34 cellular contexts compared by ENCODE assay signal in genomic region chr6:107554326-107554725, GRCh38.
"Had no signal": no experiment of that assay in that cellular context is flagged by ENCODE, and none has a peak within 500 bp of the region (broad histone marks: within the 10 kb centered on the region; RNA-seq: fewer than 3 reads in every experiment).

No MANE protein-coding gene starts in this region.

- H3K27me3 Mint-ChIP-seq: activated CD4-positive, alpha-beta T cell treated with anti-CD3 and anti-CD28 coated beads for 36 hours; activated naive CD8-positive, alpha-beta T cell had no signal

- H3K36me3 ChIP-seq: breast epithelium, cardiac muscle cell, esophagus muscularis mucosa, gastrocnemius medialis had no signal

- H3K9me3 ChIP-seq: body of pancreas, breast epithelium, esophagus muscularis mucosa, gastrocnemius medialis, heart left ventricle had no signal

- H3K27ac Mint-ChIP-seq: activated CD4-positive, alpha-beta memory T cell treated with anti-CD3 and anti-CD28 coated beads for 36 hours; activated CD4-positive, alpha-beta T cell treated with anti-CD3 and anti-CD28 coated beads for 36 hours; activated CD4-positive, alpha-beta T cell treated with anti-CD3 and anti-CD28 coated beads, Interleukin-2, amount 10 ng/mL, durations not matched to agents 24 days and 14 days; activated CD8-positive, alpha-beta memory T cell treated with anti-CD3 and anti-CD28 coated beads, Interleukin-2, amount 10 ng/mL, durations not matched to agents 7 days and 5 days; activated CD8-positive, alpha-beta T cell treated with anti-CD3 and anti-CD28 coated beads, Interleukin-2, amount 10 ng/mL, durations not matched to agents 7 days and 5 days; activated naive CD8-positive, alpha-beta T cell; activated T-helper 1 cell treated with anti-CD3 and anti-CD28 coated beads, Interleukin-12 subunit alpha, Interleukin-12 subunit beta, Interleukin-2, Interleukin-4 antibody, amounts not matched to agents 30 ng/mL and 10 ng/mL and 1 ng/mL, durations not matched to agents 14 hours and 24 hours and 36 hours; activated T-helper 2 cell treated with anti-CD3 and anti-CD28 coated beads, Interferon-gamma antibody, Interleukin-2, Interleukin-4, amounts not matched to agents 10 μg/mL and 5 μg/mL and 100 μg/mL, durations not matched to agents 14 hours and 24 hours and 36 hours; dendritic cell treated with granulocyte-macrophage colony-stimulating factor and Interleukin-4, amounts not matched to agents 40 ng/mL and 50 ng/mL, for 4 days; effector memory CD8-positive, alpha-beta T cell had no signal

- H3K9me3 Mint-ChIP-seq: activated CD4-positive, alpha-beta memory T cell treated with anti-CD3 and anti-CD28 coated beads for 36 hours; activated CD4-positive, alpha-beta T cell treated with anti-CD3 and anti-CD28 coated beads, Interleukin-2, amount 10 ng/mL, durations not matched to agents 24 days and 14 days; activated T-helper 1 cell treated with anti-CD3 and anti-CD28 coated beads, Interleukin-12 subunit alpha, Interleukin-12 subunit beta, Interleukin-2, Interleukin-4 antibody, amounts not matched to agents 30 ng/mL and 10 ng/mL and 1 ng/mL, durations not matched to agents 14 hours and 24 hours and 36 hours; activated T-helper 2 cell treated with anti-CD3 and anti-CD28 coated beads, Interferon-gamma antibody, Interleukin-2, Interleukin-4, amounts not matched to agents 10 μg/mL and 5 μg/mL and 100 μg/mL, durations not matched to agents 14 hours and 24 hours and 36 hours; dendritic cell treated with granulocyte-macrophage colony-stimulating factor and Interleukin-4, amounts not matched to agents 40 ng/mL and 50 ng/mL, for 4 days; effector memory CD8-positive, alpha-beta T cell had no signal

- H3K4me3 Mint-ChIP-seq: activated CD4-positive, alpha-beta memory T cell treated with anti-CD3 and anti-CD28 coated beads for 36 hours; activated CD4-positive, alpha-beta T cell treated with anti-CD3 and anti-CD28 coated beads for 36 hours; activated CD4-positive, alpha-beta T cell treated with anti-CD3 and anti-CD28 coated beads, Interleukin-2, amount 10 ng/mL, durations not matched to agents 24 days and 14 days; activated CD8-positive, alpha-beta memory T cell treated with anti-CD3 and anti-CD28 coated beads, Interleukin-2, amount 10 ng/mL, durations not matched to agents 7 days and 5 days; activated CD8-positive, alpha-beta T cell treated with anti-CD3 and anti-CD28 coated beads, Interleukin-2, amount 10 ng/mL, durations not matched to agents 7 days and 5 days; activated naive CD8-positive, alpha-beta T cell; activated T-helper 1 cell treated with anti-CD3 and anti-CD28 coated beads, Interleukin-12 subunit alpha, Interleukin-12 subunit beta, Interleukin-2, Interleukin-4 antibody, amounts not matched to agents 30 ng/mL and 10 ng/mL and 1 ng/mL, durations not matched to agents 14 hours and 24 hours and 36 hours; dendritic cell treated with granulocyte-macrophage colony-stimulating factor and Interleukin-4, amounts not matched to agents 40 ng/mL and 50 ng/mL, for 4 days; effector memory CD8-positive, alpha-beta T cell had no signal

- H3K27me3 ChIP-seq: body of pancreas, breast epithelium, cardiac muscle cell, esophagus muscularis mucosa, gastrocnemius medialis, heart left ventricle had no signal

- H3K36me3 Mint-ChIP-seq: activated CD4-positive, alpha-beta memory T cell treated with anti-CD3 and anti-CD28 coated beads for 36 hours; activated CD8-positive, alpha-beta memory T cell treated with anti-CD3 and anti-CD28 coated beads, Interleukin-2, amount 10 ng/mL, durations not matched to agents 7 days and 5 days; activated naive CD8-positive, alpha-beta T cell had no signal

- H3K27ac ChIP-seq: body of pancreas, breast epithelium, cardiac muscle cell, coronary artery, esophagus muscularis mucosa, foreskin keratinocyte, gastrocnemius medialis, heart left ventricle had no signal

- DNase-seq: activated CD4-positive, alpha-beta memory T cell treated with anti-CD3 and anti-CD28 coated beads for 36 hours; activated CD4-positive, alpha-beta T cell treated with anti-CD3 and anti-CD28 coated beads for 36 hours; activated CD4-positive, alpha-beta T cell treated with anti-CD3 and anti-CD28 coated beads, Interleukin-2, amount 10 ng/mL, durations not matched to agents 24 days and 14 days; activated CD4-positive, CD25-positive, alpha-beta regulatory T cell; activated CD4-positive, CD25-positive, alpha-beta regulatory T cell treated with anti-CD3 and anti-CD28 coated beads, Interleukin-2, amount 50 U/mL, for 72 hours; activated CD8-positive, alpha-beta memory T cell treated with anti-CD3 and anti-CD28 coated beads, Interleukin-2, amount 10 ng/mL, durations not matched to agents 7 days and 5 days; activated CD8-positive, alpha-beta memory T cell treated with anti-CD3 and anti-CD28 coated beads, Interleukin-2, amount 50 U/mL, for 4 hours; activated CD8-positive, alpha-beta T cell treated with anti-CD3 and anti-CD28 coated beads, Interleukin-2, amount 10 ng/mL, durations not matched to agents 7 days and 5 days; activated gamma-delta T cell; activated naive CD4-positive, alpha-beta T cell; activated naive CD4-positive, alpha-beta T cell treated with anti-CD3 and anti-CD28 coated beads, Interleukin-2, amount 50 U/mL, for 16 hours; activated T-cell treated with anti-CD3 and anti-CD28 coated beads, Interleukin-2, amount 50 U/mL, for 1 hour; activated T-cell treated with anti-CD3 and anti-CD28 coated beads, Interleukin-2, amount 50 U/mL, for 48 hours; amniotic stem cell; aorta; body of pancreas; central memory CD4-positive, alpha-beta T cell; cerebellar nuclear complex; effector CD4-positive, alpha-beta T cell; effector memory CD8-positive, alpha-beta T cell; erythroblast; foreskin keratinocyte; gastrocnemius medialis; glutamatergic neuron; heart left ventricle; T-helper 2 cell had no signal

- H3K4me1 Mint-ChIP-seq: activated CD4-positive, alpha-beta T cell treated with anti-CD3 and anti-CD28 coated beads for 36 hours; activated CD4-positive, alpha-beta T cell treated with anti-CD3 and anti-CD28 coated beads, Interleukin-2, amount 10 ng/mL, durations not matched to agents 24 days and 14 days; activated CD8-positive, alpha-beta memory T cell treated with anti-CD3 and anti-CD28 coated beads, Interleukin-2, amount 10 ng/mL, durations not matched to agents 7 days and 5 days had no signal

- ATAC-seq: activated CD4-positive, alpha-beta T cell treated with anti-CD3 and anti-CD28 coated beads for 36 hours; activated CD8-positive, alpha-beta memory T cell treated with anti-CD3 and anti-CD28 coated beads, Interleukin-2, amount 10 ng/mL, durations not matched to agents 7 days and 5 days; activated CD8-positive, alpha-beta T cell treated with anti-CD3 and anti-CD28 coated beads, Interleukin-2, amount 10 ng/mL, durations not matched to agents 7 days and 5 days; body of pancreas; effector memory CD8-positive, alpha-beta T cell; foreskin keratinocyte; gastrocnemius medialis; heart left ventricle had no signal

- H3K4me1 ChIP-seq: body of pancreas, breast epithelium, esophagus muscularis mucosa, foreskin keratinocyte, gastrocnemius medialis had no signal

- H3K4me3 ChIP-seq: body of pancreas, breast epithelium, cardiac muscle cell, coronary artery, esophagus muscularis mucosa, gastrocnemius medialis, heart left ventricle had no signal
